In genomic region chr14:104980601-104981531, GRCh38 we compare ENCODE assay signal across 17 cellular contexts. TPM values are rescaled to one million over a fixed set of nuclear protein-coding genes. Genes with fewer than 3 reads are reported as not detected.
DNase-seq lines count a peak whose midpoint lies in the region; ATAC-seq and TF ChIP-seq lines count a peak whose summit lies in the region.
"Had no signal": no experiment of that assay in that cellular context is flagged by ENCODE, and none has a peak within 500 bp of the region (broad histone marks: within the 10 kb centered on the region; RNA-seq: fewer than 3 reads in every experiment).

No MANE protein-coding gene starts in this region.

- no peak overlapping the region for H3K4ac ChIP-seq in mesenchymal stem cell (ENCODE audit: low read depth in 1 of 2, low read length in 2 of 2)

- H4K8ac ChIP-seq in mesenchymal stem cell (ENCODE audit: low read length): no peak overlapping the region

- H3K27me3 Mint-ChIP-seq in activated naive CD4-positive, alpha-beta T cell treated with anti-CD3 and anti-CD28 coated beads, Interleukin-2, amount 10 ng/mL, durations not matched to agents 7 days and 5 days: peaks cover 62% of the 10 kb centered on the region
- no peaks in the 10 kb centered on the region for H3K27me3 Mint-ChIP-seq in chondrocyte (ENCODE audit: low read depth)

- no peak for TF ChIP-seq POLR2A in gastrocnemius medialis (IDR thresholded peaks at IDR 0.05)

- CTCF ChIA-PET in activated naive CD4-positive, alpha-beta T cell treated with anti-CD3 and anti-CD28 coated beads, Interleukin-2, amount 10 ng/mL, durations not matched to agents 7 days and 5 days (lab: Charles Lee): interaction anchor here (0.6 to 1.0 kb wide), 2 partner anchors 57 to 64 kb away, joined by 3 to 6 read pairs; no protein-coding TSS in a partner anchor

- H3K27me3 ChIP-seq in mesenchymal stem cell (ENCODE audit: control insufficient read depth in 1 of 2, insufficient read depth in 1 of 2, low read length in 2 of 2) (no peaks in the 10 kb centered on the region), gastrocnemius medialis (peaks cover 0 to 13% (median 8%) of the 10 kb centered on the region in 3 donors)
- H3K27me3 ChIP-seq: brain microvascular endothelial cell, testis had no signal

- no peak overlapping the region for H3K14ac ChIP-seq in mesenchymal stem cell (ENCODE audit: low read length in 2 of 2)

- H2BK15ac ChIP-seq in mesenchymal stem cell (ENCODE audit: low read depth, poor library complexity, severe bottlenecking): no peak overlapping the region

- H3K4me3 Mint-ChIP-seq in activated naive CD4-positive, alpha-beta T cell treated with anti-CD3 and anti-CD28 coated beads, Interleukin-2, amount 10 ng/mL, durations not matched to agents 7 days and 5 days: no peak overlapping the region
- no peak overlapping the region for H3K4me3 Mint-ChIP-seq in chondrocyte (ENCODE audit: unreplicated experiment)
- H3K4me3 Mint-ChIP-seq: memory B cell had no signal

- peak in 1 of 2 donors; percentile 1 for ATAC-seq in gastrocnemius medialis
- no peak for ATAC-seq in HG03097 (IDR thresholded peaks at IDR 0.05; ENCODE audit: low FRiP score, unreplicated experiment)
- no peak for ATAC-seq in GM18858 (IDR thresholded peaks at IDR 0.05; ENCODE audit: unreplicated experiment)
- ATAC-seq: naive thymus-derived CD4-positive, alpha-beta T cell had no signal

- no peak overlapping the region for H4K91ac ChIP-seq in mesenchymal stem cell (ENCODE audit: low read length)

- H3K4me1 Mint-ChIP-seq in activated naive CD4-positive, alpha-beta T cell treated with anti-CD3 and anti-CD28 coated beads, Interleukin-2, amount 10 ng/mL, durations not matched to agents 7 days and 5 days: peaks cover 14% of the 10 kb centered on the region
- H3K4me1 Mint-ChIP-seq in chondrocyte (ENCODE audit: low read depth): peaks cover 35% of the 10 kb centered on the region

- 92% methylated on average over 22 of the region's 22 CpGs for WGBS in mesenchymal stem cell

- peak; percentile 22 for DNase-seq in activated naive CD4-positive, alpha-beta T cell treated with anti-CD3 and anti-CD28 coated beads, Interleukin-2, amount 10 ng/mL, durations not matched to agents 7 days and 5 days
- DNase-seq in activated naive CD4-positive, alpha-beta T cell treated with Interleukin-2 at 50 U/mL for 16 hours: no peak
- peak; percentile 76 for DNase-seq in chondrocyte (ENCODE audit: low spot score)
- DNase-seq in mesenchymal stem cell: no peak
- no peak for DNase-seq in gastrocnemius medialis
- no peak for DNase-seq in foreskin fibroblast
- DNase-seq: activated effector memory CD4-positive, alpha-beta T cell treated with Interleukin-2 at 50 U/mL for 16 hours; brain microvascular endothelial cell; naive thymus-derived CD4-positive, alpha-beta T cell; NCI-H526 treated with DMSO at 0.1 percent for 48 hours; stimulated activated CD4-positive, alpha-beta T cell treated with anti-CD3 and anti-CD28 coated beads, Interleukin-15, amount 100 ng/mL, for 24 hours had no signal

- H3K9me3 Mint-ChIP-seq in activated naive CD4-positive, alpha-beta T cell treated with anti-CD3 and anti-CD28 coated beads, Interleukin-2, amount 10 ng/mL, durations not matched to agents 7 days and 5 days: no peaks in the 10 kb centered on the region
- no peaks in the 10 kb centered on the region for H3K9me3 Mint-ChIP-seq in chondrocyte (ENCODE audit: low read depth)
- H3K9me3 Mint-ChIP-seq: memory B cell; naive thymus-derived CD4-positive, alpha-beta T cell had no signal

- H2AK5ac ChIP-seq in mesenchymal stem cell (ENCODE audit: low read length, severe bottlenecking): peak overlapping the region; percentile 83

- H3K9me3 ChIP-seq in mesenchymal stem cell (ENCODE audit: control insufficient read depth, low read length) (no peaks in the 10 kb centered on the region), gastrocnemius medialis (no peaks in the 10 kb centered on the region)
- H3K9me3 ChIP-seq: HAP-1, testis had no signal

- H2BK120ac ChIP-seq in mesenchymal stem cell (ENCODE audit: low read depth, low read length): no peak overlapping the region

- peaks cover 62% of the 10 kb centered on the region for H3K4me1 ChIP-seq in mesenchymal stem cell (ENCODE audit: control insufficient read depth, insufficient read depth, low read depth, low read length)
- peaks cover 6 to 14% of the 10 kb centered on the region in 2 donors for H3K4me1 ChIP-seq in gastrocnemius medialis

- no peak overlapping the region for H3K4me2 ChIP-seq in mesenchymal stem cell (ENCODE audit: low read length, poor library complexity, severe bottlenecking)

- H3K4me3 ChIP-seq in mesenchymal stem cell (ENCODE audit: insufficient read depth in 1 of 2, low read depth in 1 of 2, low read length in 2 of 2): no peak overlapping the region
- H3K4me3 ChIP-seq in gastrocnemius medialis: no peak overlapping the region
- H3K4me3 ChIP-seq in foreskin fibroblast (ENCODE audit: low read depth in 1 of 2, low read length in 2 of 2): no peak overlapping the region
- H3K4me3 ChIP-seq: HAP-1, testis had no signal

- H3K79me1 ChIP-seq in mesenchymal stem cell (replicated peaks; ENCODE audit: low read length, poor library complexity, severe bottlenecking): peaks cover 9% of the 10 kb centered on the region

- in situ Hi-C loops in gastrocnemius medialis (cut with MboI; ENCODE audit: low sequenced_read_pairs in 4 of 4): loop anchor here in 1 of 4 donors (5.0 kb wide), 1 partner anchor 61 kb away; no protein-coding TSS in a partner anchor

- H3K36me3 ChIP-seq in mesenchymal stem cell (ENCODE audit: control insufficient read depth in 1 of 2, insufficient read depth in 2 of 2, low read depth in 1 of 2, low read length in 2 of 2): no peaks in the 10 kb centered on the region
- H3K36me3 ChIP-seq in gastrocnemius medialis: no peaks in the 10 kb centered on the region
- H3K36me3 ChIP-seq: brain microvascular endothelial cell, HAP-1 had no signal

- H2BK5ac ChIP-seq in mesenchymal stem cell (ENCODE audit: low read depth, low read length, poor library complexity, severe bottlenecking): no peak overlapping the region

- no peaks in the 10 kb centered on the region for H3K36me3 Mint-ChIP-seq in activated naive CD4-positive, alpha-beta T cell treated with anti-CD3 and anti-CD28 coated beads, Interleukin-2, amount 10 ng/mL, durations not matched to agents 7 days and 5 days
- no peaks in the 10 kb centered on the region for H3K36me3 Mint-ChIP-seq in chondrocyte (ENCODE audit: low read depth)
- H3K36me3 Mint-ChIP-seq: memory B cell had no signal

- no peak overlapping the region for H3K9ac ChIP-seq in mesenchymal stem cell (ENCODE audit: low read length)

- no peak overlapping the region for H2BK12ac ChIP-seq in mesenchymal stem cell (ENCODE audit: low read length in 2 of 2)

- TF ChIP-seq CTCF in chondrocyte (IDR thresholded peaks at IDR 0.05): no peak
- TF ChIP-seq CTCF in gastrocnemius medialis (IDR thresholded peaks at IDR 0.05 in 4 of 5, conservative IDR thresholded peaks at IDR 0.05 in 1 of 5): no peak
- TF ChIP-seq CTCF in foreskin fibroblast (IDR thresholded peaks at IDR 0.05; ENCODE audit: low read depth, low read length): no peak

- no peak overlapping the region for H2AFZ ChIP-seq in mesenchymal stem cell (ENCODE audit: low read depth, low read length)

- H3K23ac ChIP-seq in mesenchymal stem cell (ENCODE audit: low read length in 2 of 2): no peak overlapping the region

- no peak overlapping the region for H3K18ac ChIP-seq in mesenchymal stem cell (ENCODE audit: low read depth in 1 of 2, low read length in 2 of 2)

- H3K27ac Mint-ChIP-seq in activated naive CD4-positive, alpha-beta T cell treated with anti-CD3 and anti-CD28 coated beads, Interleukin-2, amount 10 ng/mL, durations not matched to agents 7 days and 5 days: no peak overlapping the region
- H3K27ac Mint-ChIP-seq in chondrocyte (ENCODE audit: unreplicated experiment): no peak overlapping the region
- H3K27ac Mint-ChIP-seq: memory B cell had no signal

- intact Hi-C loops in gastrocnemius medialis (cut with DNase I; ENCODE audit: low total_unique reads): loop anchor here (10.0 kb wide), 1 partner anchor 184 kb away; the partner anchor contains the start of gene JAG2

- H3K27ac ChIP-seq in mesenchymal stem cell (ENCODE audit: low read length, poor library complexity, severe bottlenecking): no peak overlapping the region
- H3K27ac ChIP-seq in gastrocnemius medialis: peak overlapping the region in 3 of 4 donors; percentile 55 to 61 (median 59)
- H3K27ac ChIP-seq: brain microvascular endothelial cell, testis had no signal

RNA-seq across cellular contexts. Expression of gene AHNAK2, which starts 2.7 kb away (rescaled TPM):
- total RNA-seq in chondrocyte: 271 to 361 TPM (median 274 TPM) in 3 replicates
- polyA plus RNA-seq in mesenchymal stem cell (2013, experiment 1 of 2): 21.6 TPM
- 19.4 TPM for polyA plus RNA-seq in mesenchymal stem cell (2013, experiment 2 of 2)
- 1 to 10 TPM; 2.0 to 8.6 (median 3.4) TPM for total RNA-seq in gastrocnemius medialis
- polyA plus RNA-seq: naive thymus-derived CD4-positive, alpha-beta T cell had no signal

RNA-seq across cellular contexts. Expression of gene CLBA1, which starts 4.7 kb away (rescaled TPM):
- total RNA-seq in chondrocyte (6.0 to 6.3 TPM (median 6.3 TPM) in 3 replicates), gastrocnemius medialis (1 to 10 TPM in 3 of 4 donors, under 1 TPM in 1; 0.71 to 4.0 (median 3.3) TPM)
- 5.1 TPM for polyA plus RNA-seq in mesenchymal stem cell (2013, experiment 1 of 2)
- 5.4 TPM for polyA plus RNA-seq in mesenchymal stem cell (2013, experiment 2 of 2)

RNA-seq across cellular contexts. Expression of gene CDCA4, which starts 40.0 kb away (rescaled TPM):
- total RNA-seq in chondrocyte (15.6 to 18.8 TPM (median 18.0 TPM) in 3 replicates), gastrocnemius medialis (1 to 10 TPM in 3 of 4 donors, under 1 TPM in 1; 0.71 to 2.2 (median 1.8) TPM)
- 8.8 TPM for polyA plus RNA-seq in mesenchymal stem cell (2013, experiment 1 of 2)
- polyA plus RNA-seq in mesenchymal stem cell (2013, experiment 2 of 2): 8.9 TPM

RNA-seq across cellular contexts. Expression of gene PLD4, which starts 56.2 kb away (rescaled TPM):
- total RNA-seq in chondrocyte: 0.07 to 0.10 TPM in 2 of 3 replicates, not detected in the other
- polyA plus RNA-seq in mesenchymal stem cell (2013, experiment 1 of 2): 0.01 TPM
- not detected for polyA plus RNA-seq in mesenchymal stem cell (2013, experiment 2 of 2)
- not detected for total RNA-seq in gastrocnemius medialis
- total RNA-seq: A172 had no signal

Comparison
In these comparisons a context has a peak if more than half of its experiments do, and no peak if none do; other contexts are left out.
1. DNase-seq: peak in activated naive CD4-positive, alpha-beta T cell treated with anti-CD3 and anti-CD28 coated beads, Interleukin-2, amount 10 ng/mL, durations not matched to agents 7 days and 5 days (single experiment) and chondrocyte (single experiment); none in activated naive CD4-positive, alpha-beta T cell treated with Interleukin-2 at 50 U/mL for 16 hours (single experiment), mesenchymal stem cell (single experiment), gastrocnemius medialis (0 of 2) and foreskin fibroblast (0 of 2).
2. RNA of gene AHNAK2, which starts 2.7 kb away (total RNA-seq): 271 to 361 TPM in chondrocyte; 2.0 to 8.6 TPM in gastrocnemius medialis; every median in the first group is over 10 times any median in the second.